4 cellular contexts compared by ENCODE assay signal in the genomic region with DNA sequence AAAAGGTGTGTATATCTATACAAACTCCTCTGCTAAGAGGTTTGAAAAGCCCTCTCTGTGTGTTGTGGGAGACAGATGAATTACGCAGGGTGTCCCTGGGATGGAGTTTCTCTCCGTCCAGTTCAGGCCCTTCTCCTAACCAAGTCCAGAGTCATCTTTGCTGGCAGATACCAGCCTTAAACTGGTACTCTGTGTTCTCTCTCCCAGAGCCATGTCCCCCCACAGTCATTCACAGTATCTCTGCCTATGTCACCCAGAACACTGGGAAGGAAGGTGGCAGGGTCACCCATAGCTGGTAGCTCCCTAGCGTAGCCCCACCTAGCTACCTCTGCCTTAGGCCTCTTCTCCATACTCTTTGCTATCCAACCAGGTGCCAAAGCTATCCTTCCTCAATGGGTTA. TPM values are rescaled to one million over a fixed set of nuclear protein-coding genes. Genes with fewer than 3 reads are reported as not detected.
"Had no signal": no experiment of that assay in that cellular context is flagged by ENCODE, and none has a peak within 500 bp of the region (broad histone marks: within the 10 kb centered on the region; RNA-seq: fewer than 3 reads in every experiment).

No MANE protein-coding gene starts in this region.

- ATAC-seq: GM12878 had no signal

- DNase-seq: GDM1, GF-D8 had no signal

RNA-seq across cellular contexts. Expression of a gene that starts 33.8 kb away (rescaled TPM):
- total RNA-seq: G401, GM12878 had no signal
